18 cellular contexts compared by ENCODE assay signal in genomic region chr9:119677811-119678530, GRCh38.
DNase-seq lines count a peak whose midpoint lies in the region; ATAC-seq and TF ChIP-seq lines count a peak whose summit lies in the region.
"Had no signal": no experiment of that assay in that cellular context is flagged by ENCODE, and none has a peak within 500 bp of the region (broad histone marks: within the 10 kb centered on the region; RNA-seq: fewer than 3 reads in every experiment).

No MANE protein-coding gene starts in this region.

- H3K9me3 ChIP-seq in WERI-Rb-1 (ENCODE audit: severe bottlenecking) = no peaks in the 10 kb centered on the region
- H3K9me3 ChIP-seq: BLaER1, Caco-2, HAP-1 had no signal

- peak; percentile 34 for DNase-seq in D341Med (ENCODE audit: low spot score)
- peak; percentile 64 for DNase-seq in NCI-H1694 (lab: John Stamatoyannopoulos, UW)
- peak; percentile 75 to 92 for DNase-seq in NCI-H524 (lab: John Stamatoyannopoulos, UW)
- DNase-seq in WERI-Rb-1 = peak; percentile 94
- DNase-seq in posterior vena cava (ENCODE audit: low spot score) = no peak
- no peak for DNase-seq in omental fat pad (ENCODE audit: low spot score)
- no peak for DNase-seq in SW480 (ENCODE audit: low spot score)
- DNase-seq in HT-29 (ENCODE audit: low spot score) = no peak
- DNase-seq: 8988T; AML-193; Caco-2; CD8-positive, alpha-beta memory T cell; DMS153; DMS79 treated with DMSO at 0.1 percent for 48 hours; EL; IMR-90 had no signal

- H3K4me3 ChIP-seq in WERI-Rb-1 (ENCODE audit: low read depth, low read length) = peak overlapping the region; percentile 28
- H3K4me3 ChIP-seq: BLaER1, HAP-1 had no signal

- no peak for ATAC-seq in omental fat pad (ENCODE audit: low FRiP score)

- no peaks in the 10 kb centered on the region for H3K27me3 ChIP-seq in WERI-Rb-1 (ENCODE audit: insufficient read depth, low read depth, severe bottlenecking)
- H3K27me3 ChIP-seq: BLaER1 had no signal

- intact Hi-C loops in posterior vena cava (cut with DNase I) = no loop called here

- no peaks in the 10 kb centered on the region for H3K36me3 ChIP-seq in WERI-Rb-1
- H3K36me3 ChIP-seq: BLaER1, HAP-1 had no signal

- TF ChIP-seq CTCF in WERI-Rb-1 (IDR thresholded peaks at IDR 0.05; ENCODE audit: low read depth, low read length) = no peak
- no peak for TF ChIP-seq CTCF in omental fat pad (IDR thresholded peaks at IDR 0.05)

- peak overlapping the region; percentile 89 for H3K27ac ChIP-seq in WERI-Rb-1
- H3K27ac ChIP-seq: BLaER1 had no signal

Comparison
In these comparisons a context has a peak if more than half of its experiments do, and no peak if none do; other contexts are left out.
1. DNase-seq: peak in D341Med (single experiment), NCI-H1694 (single experiment), NCI-H524 (2 of 2) and WERI-Rb-1 (single experiment); none in posterior vena cava (single experiment), omental fat pad (single experiment), SW480 (single experiment) and HT-29 (single experiment).